22 cellular contexts compared by ENCODE assay signal in the genomic region with DNA sequence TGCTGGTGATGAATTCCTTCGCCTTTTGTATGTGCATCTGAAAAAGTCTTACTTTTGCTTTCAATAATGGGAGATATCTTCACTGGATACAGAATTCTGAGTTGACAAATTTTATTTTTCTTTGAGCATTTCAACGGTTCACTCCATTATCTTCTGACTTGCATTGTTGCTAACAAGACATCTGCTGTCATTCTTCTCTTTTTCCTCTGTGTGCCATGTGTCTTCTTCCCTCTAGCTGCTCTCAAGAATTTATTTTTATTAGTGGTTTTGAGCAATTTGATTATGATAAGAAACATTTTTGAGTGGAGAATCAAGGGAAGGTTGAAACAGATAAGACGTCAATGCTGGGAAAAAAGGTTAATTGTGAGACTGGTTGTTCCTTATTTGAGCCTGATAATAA.
DNase-seq lines count a peak whose midpoint lies in the region; ATAC-seq, FAIRE-seq and TF ChIP-seq lines count a peak whose summit lies in the region.
"Had no signal": no experiment of that assay in that cellular context is flagged by ENCODE, and none has a peak within 500 bp of the region (broad histone marks: within the 10 kb centered on the region; RNA-seq: fewer than 3 reads in every experiment).

No MANE protein-coding gene starts in this region.

- H3K36me3 ChIP-seq in HepG2 (replicated peaks in 1 of 2; ENCODE audit: control insufficient read depth in 1 of 2, insufficient read depth in 2 of 2, low read length in 2 of 2) (no peaks in the 10 kb centered on the region), right lobe of liver (no peaks in the 10 kb centered on the region), HEK293 (ENCODE audit: control insufficient read depth in 2 of 2, insufficient read depth in 1 of 2, low read length in 2 of 2) (no peaks in the 10 kb centered on the region)
- no peaks in the 10 kb centered on the region for H3K36me3 ChIP-seq in naive thymus-derived CD4-positive, alpha-beta T cell (ENCODE audit: control insufficient read depth in 2 of 3, insufficient read depth in 3 of 3, low read length in 3 of 3)
- H3K36me3 ChIP-seq: BLaER1 had no signal

- TF ChIP-seq RAD21 in HepG2 (CRISPR knock-in tag; IDR thresholded peaks at IDR 0.05), result no peak

- peaks cover 59% of the 10 kb centered on the region for H3K9me3 Mint-ChIP-seq in WTC11
- H3K9me3 Mint-ChIP-seq in naive thymus-derived CD4-positive, alpha-beta T cell, result peaks cover 3 to 34% (median 13%) of the 10 kb centered on the region in 11 donors

- TF ChIP-seq EP300 in HepG2 (IDR thresholded peaks at IDR 0.05; ENCODE audit: low read depth in 2 of 2, low read length in 2 of 2) (no peak), HepG2 (CRISPR knock-in tag; IDR thresholded peaks at IDR 0.05; ENCODE audit: borderline replicate concordance) (no peak)

- WGBS in HepG2 (ENCODE audit: low lambda C conversion rate), result 2% methylated on average over 3 of the region's 3 CpGs
- 67% methylated on average over 3 of the region's 3 CpGs for WGBS in right lobe of liver (ENCODE audit: insufficient coverage, low coverage, low lambda C conversion rate, missing lambda C conversion rate)

- H3K36me3 Mint-ChIP-seq in WTC11, result peaks cover 26% of the 10 kb centered on the region
- peaks cover 0 to 5% (median 3%) of the 10 kb centered on the region in 5 donors for H3K36me3 Mint-ChIP-seq in naive thymus-derived CD4-positive, alpha-beta T cell
- H3K36me3 Mint-ChIP-seq: CD4-positive, CD25-positive, alpha-beta regulatory T cell; CD8-positive, alpha-beta T cell had no signal

- H3K27me3 Mint-ChIP-seq in WTC11 (ENCODE audit: low read depth), result no peaks in the 10 kb centered on the region; the same call in 1 of the 2 replicates
- H3K27me3 Mint-ChIP-seq in naive thymus-derived CD4-positive, alpha-beta T cell, result peaks cover 0 to 17% (median 5%) of the 10 kb centered on the region in 5 donors
- H3K27me3 Mint-ChIP-seq: CD4-positive, CD25-positive, alpha-beta regulatory T cell had no signal

- FAIRE-seq in HepG2 (lab: Jason Lieb, UNC), result no peak
- FAIRE-seq: G401.6, GM12892, H1 had no signal

- TF ChIP-seq CTCF in HepG2 (CRISPR knock-in tag; IDR thresholded peaks at IDR 0.05) (no peak), right lobe of liver (IDR thresholded peaks at IDR 0.05) (no peak), HEK293 (tag by site-specific recombination; IDR thresholded peaks at IDR 0.05) (no peak), WTC11 (IDR thresholded peaks at IDR 0.05) (no peak)

- no peaks in the 10 kb centered on the region for H3K79me2 ChIP-seq in HepG2 (ENCODE audit: insufficient read depth, low read length)

- H2AFZ ChIP-seq in HepG2 (ENCODE audit: low read length), result no peak overlapping the region

- H3K27me3 ChIP-seq in HepG2 (ENCODE audit: control insufficient read depth in 1 of 2, insufficient read depth in 2 of 2, low read length in 2 of 2), result no peaks in the 10 kb centered on the region
- no peaks in the 10 kb centered on the region for H3K27me3 ChIP-seq in right lobe of liver
- no peaks in the 10 kb centered on the region for H3K27me3 ChIP-seq in naive thymus-derived CD4-positive, alpha-beta T cell (ENCODE audit: control insufficient read depth in 2 of 2, insufficient read depth in 2 of 2, low read length in 2 of 2)
- H3K27me3 ChIP-seq: BLaER1 had no signal

- no peak overlapping the region for H3K9ac ChIP-seq in HepG2 (ENCODE audit: insufficient read depth, low read depth, low read length)
- H3K9ac ChIP-seq: BLaER1 had no signal

- BruUV-seq in HepG2 (replicated peaks; lab: Mats Ljungman, UMichigan), result no TSS peak

- H3K4me3 ChIP-seq in HepG2 (replicated peaks in 1 of 3; ENCODE audit: insufficient read depth in 1 of 3, low read depth in 2 of 3, low read length in 3 of 3), result no peak overlapping the region
- H3K4me3 ChIP-seq in right lobe of liver, result no peak overlapping the region
- H3K4me3 ChIP-seq in HEK293 (ENCODE audit: low read depth, low read length), result no peak overlapping the region
- H3K4me3 ChIP-seq in naive thymus-derived CD4-positive, alpha-beta T cell (ENCODE audit: low read length), result no peak overlapping the region
- H3K4me3 ChIP-seq: BLaER1 had no signal

- H3K27ac ChIP-seq in HepG2 (ENCODE audit: extremely low read length, insufficient read depth, low read length), result no peak overlapping the region
- no peak overlapping the region for H3K27ac ChIP-seq in right lobe of liver
- no peak overlapping the region for H3K27ac ChIP-seq in HEK293 (ENCODE audit: extremely low read depth, low read depth, low read length)
- no peak overlapping the region for H3K27ac ChIP-seq in naive thymus-derived CD4-positive, alpha-beta T cell (ENCODE audit: low read depth, low read length)
- H3K27ac ChIP-seq: BLaER1, C4-2B had no signal

- H3K4me1 Mint-ChIP-seq in WTC11, result no peaks in the 10 kb centered on the region
- H3K4me1 Mint-ChIP-seq in naive thymus-derived CD4-positive, alpha-beta T cell, result no peaks in the 10 kb centered on the region
- H3K4me1 Mint-ChIP-seq: B cell; CD4-positive, CD25-positive, alpha-beta regulatory T cell had no signal

- no peaks in the 10 kb centered on the region for H4K20me1 ChIP-seq in HepG2 (ENCODE audit: insufficient read depth, low read length)
- H4K20me1 ChIP-seq: BLaER1 had no signal

- DNase-seq in HepG2 (ENCODE audit: low spot score), result no peak
- no peak for DNase-seq in right lobe of liver
- no peak for DNase-seq in WTC11 (ENCODE audit: low spot score)
- DNase-seq in NAMALWA (ENCODE audit: low spot score), result no peak
- no peak for DNase-seq in naive thymus-derived CD4-positive, alpha-beta T cell
- DNase-seq: 8988T; Caco-2; CD4-positive, CD25-positive, alpha-beta regulatory T cell; CD8-positive, alpha-beta T cell; DMS153; DND-41; H7; HFFc6 had no signal

- ATAC-seq in HepG2, result no peak
- no peak for ATAC-seq in right lobe of liver
- no peak for ATAC-seq in WTC11
- no peak for ATAC-seq in HG02938 (IDR thresholded peaks at IDR 0.05; ENCODE audit: unreplicated experiment)
- no peak for ATAC-seq in naive thymus-derived CD4-positive, alpha-beta T cell
- ATAC-seq: CD8-positive, alpha-beta T cell; HCT116 had no signal

- H3K4me2 ChIP-seq in HepG2 (ENCODE audit: low read depth, low read length), result no peak overlapping the region
- H3K4me2 ChIP-seq: BLaER1 had no signal

- H3K4me3 Mint-ChIP-seq in WTC11, result no peak overlapping the region
- no peak overlapping the region for H3K4me3 Mint-ChIP-seq in naive thymus-derived CD4-positive, alpha-beta T cell
- H3K4me3 Mint-ChIP-seq: B cell; CD4-positive, CD25-positive, alpha-beta regulatory T cell; CD8-positive, alpha-beta T cell; HFFc6 had no signal

- TF ChIP-seq POLR2A in HepG2 (IDR thresholded peaks at IDR 0.05; ENCODE audit: insufficient read depth in 1 of 2, low read depth in 2 of 2, low read length in 2 of 2) (no peak), right lobe of liver (IDR thresholded peaks at IDR 0.05) (no peak)

- CTCF ChIA-PET in HepG2 (lab: Yijun Ruan, JAX; ENCODE audit: low intra/inter-chr PET ratio, low total read pairs), result no interaction called here
- CTCF ChIA-PET in HEK293 (lab: Yijun Ruan, JAX), result interaction anchor here (1.0 kb wide), 1 partner anchor 642 kb away, joined by 3 read pairs; no protein-coding TSS in a partner anchor
- CTCF ChIA-PET in WTC11 (lab: Charles Lee), result no interaction called here
- CTCF ChIA-PET in naive thymus-derived CD4-positive, alpha-beta T cell (lab: Charles Lee), result no interaction called here

- intact Hi-C loops in HepG2 (cut with micrococcal nuclease; ENCODE audit: unreplicated experiment) (no loop called here), right lobe of liver (cut with DNase I) (no loop called here)
- intact Hi-C loops in naive thymus-derived CD4-positive, alpha-beta T cell (cut with micrococcal nuclease), result no loop called here

- H3K9me3 ChIP-seq in HepG2 (ENCODE audit: low read length) (peaks cover 25% of the 10 kb centered on the region; the same call in 1 of the 2 replicates), right lobe of liver (peaks cover 0 to 5% (median 0%) of the 10 kb centered on the region in 4 donors), HEK293 (ENCODE audit: control insufficient read depth, insufficient read depth, low read depth, low read length) (no peaks in the 10 kb centered on the region)
- no peaks in the 10 kb centered on the region for H3K9me3 ChIP-seq in naive thymus-derived CD4-positive, alpha-beta T cell (ENCODE audit: control insufficient read depth in 2 of 3, low read length in 3 of 3)

- in situ Hi-C loops in HepG2 (cut with HindIII; ENCODE audit: extremely low pct_ligation_motif_present, low pct_unique_long_range_greater_than_20kb), result no loop called here

- POLR2A ChIA-PET in HepG2 (lab: Yijun Ruan, JAX), result no interaction called here
- POLR2A ChIA-PET in HEK293 (lab: Yijun Ruan, JAX), result no interaction called here
- POLR2A ChIA-PET in WTC11 (lab: Charles Lee), result no interaction called here
- POLR2A ChIA-PET in naive thymus-derived CD4-positive, alpha-beta T cell (lab: Charles Lee), result no interaction called here

- H3K27ac Mint-ChIP-seq in WTC11, result no peak overlapping the region
- no peak overlapping the region for H3K27ac Mint-ChIP-seq in naive thymus-derived CD4-positive, alpha-beta T cell
- H3K27ac Mint-ChIP-seq: B cell; CD4-positive, CD25-positive, alpha-beta regulatory T cell; CD8-positive, alpha-beta T cell; HFFc6 had no signal

- H3K4me1 ChIP-seq in HepG2 (ENCODE audit: insufficient read depth, low read length) (no peaks in the 10 kb centered on the region), right lobe of liver (no peaks in the 10 kb centered on the region), HEK293 (ENCODE audit: control insufficient read depth, insufficient read depth, low read length) (no peaks in the 10 kb centered on the region)
- H3K4me1 ChIP-seq in naive thymus-derived CD4-positive, alpha-beta T cell (ENCODE audit: control insufficient read depth in 2 of 2, insufficient read depth in 2 of 2, low read length in 2 of 2), result no peaks in the 10 kb centered on the region

TF ChIP-seq in HepG2, 621 proteins besides CTCF, POLR2A, EP300 and RAD21:
- TF ChIP-seq NFKB2 (CRISPR knock-in tag; IDR thresholded peaks at IDR 0.05; ENCODE audit: borderline replicate concordance) (no peak), ZNF317 (CRISPR knock-in tag; IDR thresholded peaks at IDR 0.05) (peak; percentile 97), ZNF17 (CRISPR knock-in tag; IDR thresholded peaks at IDR 0.05) (no peak)
TF ChIP-seq in HepG2: peak in this region for 1.

TF ChIP-seq in WTC11, 78 proteins besides CTCF, POLR2A, EP300 and RAD21:
- TF ChIP-seq, protein P1, sequence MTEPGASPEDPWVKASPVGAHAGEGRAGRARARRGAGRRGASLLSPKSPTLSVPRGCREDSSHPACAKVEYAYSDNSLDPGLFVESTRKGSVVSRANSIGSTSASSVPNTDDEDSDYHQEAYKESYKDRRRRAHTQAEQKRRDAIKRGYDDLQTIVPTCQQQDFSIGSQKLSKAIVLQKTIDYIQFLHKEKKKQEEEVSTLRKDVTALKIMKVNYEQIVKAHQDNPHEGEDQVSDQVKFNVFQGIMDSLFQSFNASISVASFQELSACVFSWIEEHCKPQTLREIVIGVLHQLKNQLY (CRISPR knock-in tag; IDR thresholded peaks at IDR 0.05), result no peak
- TF ChIP-seq ZNF317 (CRISPR knock-in tag; IDR thresholded peaks at IDR 0.05; ENCODE audit: borderline replicate concordance, low read depth), result peak; percentile 95
TF ChIP-seq in WTC11: peak in this region for 1.
